In genomic region chr18:42477261-42477660, GRCh38 we compare ENCODE assay signal across 25 cellular contexts.
DNase-seq lines count a peak whose midpoint lies in the region; ATAC-seq and TF ChIP-seq lines count a peak whose summit lies in the region.
"Had no signal": no experiment of that assay in that cellular context is flagged by ENCODE, and none has a peak within 500 bp of the region (broad histone marks: within the 10 kb centered on the region; RNA-seq: fewer than 3 reads in every experiment).

No MANE protein-coding gene starts in this region.

- no peaks in the 10 kb centered on the region for H4K20me1 ChIP-seq in Karpas-422 (ENCODE audit: insufficient read depth, low read depth, low read length)

- H3K4me3 ChIP-seq in endodermal cell (ENCODE audit: low read length): no peak overlapping the region
- no peak overlapping the region for H3K4me3 ChIP-seq in suprapubic skin
- H3K4me3 ChIP-seq in Karpas-422 (ENCODE audit: low read length): no peak overlapping the region
- H3K4me3 ChIP-seq: SK-N-MC had no signal

- DNase-seq in NCI-H2171 treated with DMSO at 0.1 percent for 48 hours (lab: John Stamatoyannopoulos, UW) (peak; percentile 61), NCI-H2171 (lab: John Stamatoyannopoulos, UW) (no peak), endodermal cell (no peak), kidney tubule cell (ENCODE audit: low spot score) (peak; percentile 79), suprapubic skin (ENCODE audit: low spot score in 2 of 2) (no peak), SIG-M5 (lab: John Stamatoyannopoulos, UW) (no peak), Karpas-422 (no peak)
- DNase-seq in effector memory CD8-positive, alpha-beta T cell: no peak
- DNase-seq: 8988T; ACHN; BE2C; Calu3; CD8-positive, alpha-beta memory T cell; H7; Kasumi-1; MV-4-11; NCI-H1105; NCI-H146; NCI-H1930; NCI-H2107; NCI-H526; SHP77 treated with DMSO at 0.1 percent for 48 hours had no signal

- H3K36me3 ChIP-seq in endodermal cell (ENCODE audit: control insufficient read depth, insufficient read depth, low read length): no peaks in the 10 kb centered on the region
- no peaks in the 10 kb centered on the region for H3K36me3 ChIP-seq in suprapubic skin
- H3K36me3 ChIP-seq in Karpas-422 (ENCODE audit: insufficient read depth, low read length): no peaks in the 10 kb centered on the region
- H3K36me3 ChIP-seq: BE2C had no signal

- peaks cover 5% of the 10 kb centered on the region for H3K4me1 Mint-ChIP-seq in endodermal cell
- H3K4me1 Mint-ChIP-seq in effector memory CD8-positive, alpha-beta T cell (ENCODE audit: low read depth in 2 of 2): no peaks in the 10 kb centered on the region
- H3K4me1 Mint-ChIP-seq: CD14-positive monocyte; CD8-positive, alpha-beta memory T cell had no signal

- no peak overlapping the region for H3K4me3 Mint-ChIP-seq in endodermal cell
- no peak overlapping the region for H3K4me3 Mint-ChIP-seq in effector memory CD8-positive, alpha-beta T cell
- H3K4me3 Mint-ChIP-seq: CD14-positive monocyte; CD8-positive, alpha-beta memory T cell had no signal

- H2AFZ ChIP-seq in Karpas-422 (ENCODE audit: low read length): no peak overlapping the region

- H3K9me3 ChIP-seq in endodermal cell (ENCODE audit: control insufficient read depth, low read length): no peaks in the 10 kb centered on the region
- H3K9me3 ChIP-seq in suprapubic skin: no peaks in the 10 kb centered on the region
- H3K9me3 ChIP-seq in Karpas-422 (ENCODE audit: low read length): no peaks in the 10 kb centered on the region
- H3K9me3 ChIP-seq: BE2C had no signal

- no peak for TF ChIP-seq POLR2A in suprapubic skin (IDR thresholded peaks at IDR 0.05)

- peak overlapping the region; percentile 12 for H3K27ac Mint-ChIP-seq in endodermal cell
- no peak overlapping the region for H3K27ac Mint-ChIP-seq in effector memory CD8-positive, alpha-beta T cell
- H3K27ac Mint-ChIP-seq: CD14-positive monocyte; CD8-positive, alpha-beta memory T cell had no signal

- no peaks in the 10 kb centered on the region for H3K27me3 Mint-ChIP-seq in endodermal cell (ENCODE audit: insufficient read depth)
- no peaks in the 10 kb centered on the region for H3K27me3 Mint-ChIP-seq in effector memory CD8-positive, alpha-beta T cell
- H3K27me3 Mint-ChIP-seq: CD8-positive, alpha-beta memory T cell had no signal

- no peak for TF ChIP-seq EP300 in suprapubic skin (IDR thresholded peaks at IDR 0.05)

- H3K4me1 ChIP-seq in endodermal cell (ENCODE audit: control insufficient read depth, insufficient read depth, low read length): no peaks in the 10 kb centered on the region
- H3K4me1 ChIP-seq in suprapubic skin: no peaks in the 10 kb centered on the region
- no peaks in the 10 kb centered on the region for H3K4me1 ChIP-seq in Karpas-422 (ENCODE audit: low read length)
- H3K4me1 ChIP-seq: BE2C had no signal

- no peak overlapping the region for H3K4me2 ChIP-seq in Karpas-422 (ENCODE audit: low read depth, low read length, poor library complexity, severe bottlenecking)

- no peak for ATAC-seq in effector memory CD8-positive, alpha-beta T cell (replicated peaks)
- ATAC-seq: Panc1 had no signal

- no peaks in the 10 kb centered on the region for H3K36me3 Mint-ChIP-seq in endodermal cell (ENCODE audit: low read depth)
- peaks cover 5% of the 10 kb centered on the region for H3K36me3 Mint-ChIP-seq in effector memory CD8-positive, alpha-beta T cell (ENCODE audit: insufficient read depth)
- H3K36me3 Mint-ChIP-seq: CD14-positive monocyte; CD8-positive, alpha-beta memory T cell had no signal

- no peaks in the 10 kb centered on the region for H3K9me3 Mint-ChIP-seq in endodermal cell
- peaks cover 0 to 8% of the 10 kb centered on the region in 2 donors for H3K9me3 Mint-ChIP-seq in effector memory CD8-positive, alpha-beta T cell

- H3K27ac ChIP-seq in endodermal cell (ENCODE audit: low read depth, low read length): no peak overlapping the region
- H3K27ac ChIP-seq in suprapubic skin: no peak overlapping the region
- no peak overlapping the region for H3K27ac ChIP-seq in Karpas-422 (ENCODE audit: low read length)
- H3K27ac ChIP-seq: SK-N-MC had no signal

- TF ChIP-seq CTCF in endodermal cell (conservative IDR thresholded peaks at IDR 0.05) (no peak), suprapubic skin (IDR thresholded peaks at IDR 0.05) (no peak)

- no peaks in the 10 kb centered on the region for H3K27me3 ChIP-seq in endodermal cell (ENCODE audit: control insufficient read depth, insufficient read depth, low read length, poor library complexity, severe bottlenecking)
- H3K27me3 ChIP-seq in suprapubic skin: no peaks in the 10 kb centered on the region
- H3K27me3 ChIP-seq in Karpas-422 (ENCODE audit: low read length): no peaks in the 10 kb centered on the region
- H3K27me3 ChIP-seq: BE2C had no signal

- no peaks in the 10 kb centered on the region for H3K9me2 ChIP-seq in Karpas-422 (replicated peaks; ENCODE audit: insufficient read depth, low read length)

- H3K9ac ChIP-seq in endodermal cell (ENCODE audit: extremely low read depth, low read length, poor library complexity, severe bottlenecking) (no peak overlapping the region), Karpas-422 (ENCODE audit: low read length) (no peak overlapping the region)

- no peaks in the 10 kb centered on the region for H3K79me2 ChIP-seq in Karpas-422 (ENCODE audit: low read length)

Comparison
In these comparisons a context has a peak if more than half of its experiments do, and no peak if none do; other contexts are left out.
1. DNase-seq: peak in NCI-H2171 treated with DMSO at 0.1 percent for 48 hours (single experiment) and kidney tubule cell (single experiment); none in NCI-H2171 (single experiment), endodermal cell (single experiment), suprapubic skin (0 of 2), SIG-M5 (single experiment), effector memory CD8-positive, alpha-beta T cell (0 of 3) and Karpas-422 (single experiment).